8 cellular contexts compared by ENCODE assay signal in genomic region chr12:40325349-40325960, GRCh38.
DNase-seq lines count a peak whose midpoint lies in the region; ATAC-seq, FAIRE-seq and TF ChIP-seq lines count a peak whose summit lies in the region.

No MANE protein-coding gene starts in this region.

- CTCF ChIA-PET in HepG2 (lab: Yijun Ruan, JAX; ENCODE audit: low intra/inter-chr PET ratio, low total read pairs): no interaction called here

- no peak overlapping the region for H3K9ac ChIP-seq in HepG2 (ENCODE audit: insufficient read depth, low read depth, low read length)

- BruUV-seq in HepG2 (replicated peaks; lab: Mats Ljungman, UMichigan): no TSS peak

- H3K27ac ChIP-seq in 22Rv1: peak overlapping the region; percentile 66
- no peak overlapping the region for H3K27ac ChIP-seq in WERI-Rb-1
- no peak overlapping the region for H3K27ac ChIP-seq in HepG2 (ENCODE audit: extremely low read length, insufficient read depth, low read length)
- H3K27ac ChIP-seq in body of pancreas: no peak overlapping the region

- H3K4me1 ChIP-seq in HepG2 (ENCODE audit: insufficient read depth, low read length) (no peaks in the 10 kb centered on the region), body of pancreas (no peaks in the 10 kb centered on the region)

- POLR2A ChIA-PET in HepG2 (lab: Yijun Ruan, JAX): no interaction called here

- TF ChIP-seq POLR2A in GM12892 (IDR thresholded peaks at IDR 0.05; ENCODE audit: low read depth, low read length) (no peak), HepG2 (IDR thresholded peaks at IDR 0.05; ENCODE audit: insufficient read depth in 1 of 2, low read depth in 2 of 2, low read length in 2 of 2) (no peak), body of pancreas (IDR thresholded peaks at IDR 0.05) (no peak)

- intact Hi-C loops in HepG2 (cut with micrococcal nuclease; ENCODE audit: unreplicated experiment): no loop called here
- intact Hi-C loops in body of pancreas (cut with DNase I): no loop called here

- no peak for TF ChIP-seq EP300 in HepG2 (IDR thresholded peaks at IDR 0.05; ENCODE audit: low read depth in 2 of 2, low read length in 2 of 2)
- no peak for TF ChIP-seq EP300 in HepG2 (CRISPR knock-in tag; IDR thresholded peaks at IDR 0.05; ENCODE audit: borderline replicate concordance)

- 38% methylated on average over 5 of the region's 5 CpGs for WGBS in HepG2 (ENCODE audit: low lambda C conversion rate)
- 67% methylated on average over 5 of the region's 5 CpGs for WGBS in body of pancreas, 2 donors

- TF ChIP-seq RAD21 in HepG2 (CRISPR knock-in tag; IDR thresholded peaks at IDR 0.05): no peak

- no peak overlapping the region for H3K4me2 ChIP-seq in HepG2 (ENCODE audit: low read depth, low read length)

- in situ Hi-C loops in HepG2 (cut with HindIII; ENCODE audit: extremely low pct_ligation_motif_present, low pct_unique_long_range_greater_than_20kb): no loop called here

- no peaks in the 10 kb centered on the region for H3K79me2 ChIP-seq in HepG2 (ENCODE audit: insufficient read depth, low read length)

- no peak overlapping the region for H3K4me3 ChIP-seq in WERI-Rb-1 (ENCODE audit: low read depth, low read length)
- no peak overlapping the region for H3K4me3 ChIP-seq in HepG2 (replicated peaks in 1 of 3; ENCODE audit: insufficient read depth in 1 of 3, low read depth in 2 of 3, low read length in 3 of 3)
- H3K4me3 ChIP-seq in body of pancreas: no peak overlapping the region

- H3K27me3 ChIP-seq in WERI-Rb-1 (ENCODE audit: insufficient read depth, low read depth, severe bottlenecking): no peaks in the 10 kb centered on the region
- H3K27me3 ChIP-seq in HepG2 (ENCODE audit: control insufficient read depth in 1 of 2, insufficient read depth in 2 of 2, low read length in 2 of 2): no peaks in the 10 kb centered on the region; a peak in 1 of 5 replicates
- no peaks in the 10 kb centered on the region for H3K27me3 ChIP-seq in body of pancreas

- H4K20me1 ChIP-seq in HepG2 (ENCODE audit: insufficient read depth, low read length): no peaks in the 10 kb centered on the region

- TF ChIP-seq CTCF in 22Rv1 (IDR thresholded peaks at IDR 0.05) (peak; percentile 98), WERI-Rb-1 (IDR thresholded peaks at IDR 0.05; ENCODE audit: low read depth, low read length) (peak; percentile 80), HepG2 (CRISPR knock-in tag; IDR thresholded peaks at IDR 0.05) (peak; percentile 65), body of pancreas (IDR thresholded peaks at IDR 0.05) (no peak)

- DNase-seq in GM12892 (ENCODE audit: insufficient read length) (peak; percentile 23), NCI-H1694 treated with DMSO at 0.1 percent for 48 hours (lab: John Stamatoyannopoulos, UW) (peak; percentile 55), WERI-Rb-1 (peak; percentile 17), HepG2 (ENCODE audit: low spot score) (peak; percentile 41), body of pancreas (no peak)
- no peak for DNase-seq in NK-92 treated with Interleukin-12 subunit alpha and Interleukin-12 subunit beta, amount 100 ng/mL, for 24 hours (lab: John Stamatoyannopoulos, UW)

- no peaks in the 10 kb centered on the region for H3K36me3 ChIP-seq in WERI-Rb-1
- H3K36me3 ChIP-seq in HepG2 (replicated peaks in 1 of 2; ENCODE audit: control insufficient read depth in 1 of 2, insufficient read depth in 2 of 2, low read length in 2 of 2): no peaks in the 10 kb centered on the region
- peaks cover 0 to 2% of the 10 kb centered on the region in 2 donors for H3K36me3 ChIP-seq in body of pancreas (replicated peaks in 1 of 2; ENCODE audit: insufficient read depth in 1 of 2, low read depth in 2 of 2)

- H2AFZ ChIP-seq in HepG2 (ENCODE audit: low read length): no peak overlapping the region

- peak; percentile 98 for ATAC-seq in HG02885 (IDR thresholded peaks at IDR 0.05; ENCODE audit: poor library complexity, unreplicated experiment)
- peak; percentile 94 for ATAC-seq in HepG2
- ATAC-seq in body of pancreas: no peak

- FAIRE-seq in GM12892 (lab: Jason Lieb, UNC) (peak; percentile 66), HepG2 (lab: Jason Lieb, UNC) (peak; percentile 53)

- H3K9me3 ChIP-seq in WERI-Rb-1 (ENCODE audit: severe bottlenecking) (no peaks in the 10 kb centered on the region), HepG2 (ENCODE audit: low read length) (no peaks in the 10 kb centered on the region), body of pancreas (no peaks in the 10 kb centered on the region)

TF ChIP-seq in HepG2, 621 proteins besides CTCF, POLR2A, EP300 and RAD21:
- TF ChIP-seq STAG1 (CRISPR knock-in tag; IDR thresholded peaks at IDR 0.05) (peak; percentile 27; the same call in 1 of the 2 replicates), DZIP1 (CRISPR knock-in tag; IDR thresholded peaks at IDR 0.05) (no peak)

Comparison
In these comparisons a context has a peak if more than half of its experiments do, and no peak if none do; other contexts are left out.
1. CTCF ChIP-seq: peak in 22Rv1 (single experiment), WERI-Rb-1 (single experiment) and HepG2 (single experiment); none in body of pancreas (0 of 7).
2. DNase-seq: peak in GM12892 (single experiment), NCI-H1694 treated with DMSO at 0.1 percent for 48 hours (single experiment), WERI-Rb-1 (single experiment) and HepG2 (single experiment); none in NK-92 treated with Interleukin-12 subunit alpha and Interleukin-12 subunit beta, amount 100 ng/mL, for 24 hours (single experiment) and body of pancreas (0 of 4).